1 cellular context compared by ENCODE assay signal in genomic region chr14:37246427-37246829, GRCh38.
TF ChIP-seq lines count a peak whose summit lies in the region.

No MANE protein-coding gene starts in this region.

TF ChIP-seq in K562, 482 proteins besides CTCF, POLR2A, EP300 and RAD21 (continued from another document):
- TF ChIP-seq CHD4 (IDR thresholded peaks at IDR 0.05; ENCODE audit: insufficient read depth, insufficient replicate concordance, low read depth, low read length, poor library complexity, severe bottlenecking) (no peak), THRA (IDR thresholded peaks at IDR 0.05) (no peak), PHF20 (IDR thresholded peaks at IDR 0.05; ENCODE audit: partially characterized antibody) (no peak), SMC3 (conservative IDR thresholded peaks at IDR 0.05; ENCODE audit: insufficient read depth, low read depth, low read length) (0 out of 2 replicates have a peak, but pooled peaks have one; percentile 31), ELK1 (CRISPR knock-in tag; IDR thresholded peaks at IDR 0.05) (no peak), CEBPB (tag; IDR thresholded peaks at IDR 0.05) (peak; percentile 65; the same call in 1 of the 2 replicates), ZFP1 (CRISPR knock-in tag; IDR thresholded peaks at IDR 0.05) (no peak), ZNF507 (tag; conservative IDR thresholded peaks at IDR 0.05) (no peak)
